ENCODE assay signal across 25 cellular contexts in genomic region chr9:26331223-26331622, GRCh38.
DNase-seq lines count a peak whose midpoint lies in the region; FAIRE-seq and TF ChIP-seq lines count a peak whose summit lies in the region.
"Had no signal": no experiment of that assay in that cellular context is flagged by ENCODE, and none has a peak within 500 bp of the region (broad histone marks: within the 10 kb centered on the region; RNA-seq: fewer than 3 reads in every experiment).

No MANE protein-coding gene starts in this region.

- no peak overlapping the region for H3K27ac ChIP-seq in brain microvascular endothelial cell
- H3K27ac ChIP-seq: BLaER1 treated with 17β-estradiol and CSF1 and Interleukin-3, amounts not matched to agents 10 nM and 100 nM; esophagus muscularis mucosa; gastrocnemius medialis; RWPE1; SK-N-MC; spleen; tibial nerve had no signal

- H3K36me3 ChIP-seq in brain microvascular endothelial cell (replicated peaks) = no peaks in the 10 kb centered on the region
- H3K36me3 ChIP-seq: BLaER1 treated with 17β-estradiol and CSF1 and Interleukin-3, amounts not matched to agents 10 nM and 100 nM; esophagus muscularis mucosa; gastrocnemius medialis; spleen; tibial nerve had no signal

- no peaks in the 10 kb centered on the region for H3K27me3 ChIP-seq in brain microvascular endothelial cell (replicated peaks)
- H3K27me3 ChIP-seq: BLaER1 treated with 17β-estradiol and CSF1 and Interleukin-3, amounts not matched to agents 10 nM and 100 nM; esophagus muscularis mucosa; gastrocnemius medialis; spleen; tibial nerve had no signal

- peak; percentile 79 for FAIRE-seq in islet of Langerhans (lab: Jason Lieb, UNC)
- FAIRE-seq in frontal cortex (lab: Jason Lieb, UNC) = no peak

- in situ Hi-C loops in brain microvascular endothelial cell (cut with HindIII; ENCODE audit: low pct_ligation_motif_present, low sequenced_read_pairs) = no loop called here

- intact Hi-C loops in cardiac septum (cut with DNase I) = loop anchor here (10.0 kb wide), 1 partner anchor 64 kb away; no protein-coding TSS in a partner anchor

- H3K4me3 ChIP-seq in brain microvascular endothelial cell (ENCODE audit: low read depth, low read length) = no peak overlapping the region
- H3K4me3 ChIP-seq: BLaER1 treated with 17β-estradiol and CSF1 and Interleukin-3, amounts not matched to agents 10 nM and 100 nM; esophagus muscularis mucosa; gastrocnemius medialis; SK-N-MC; spleen; tibial nerve had no signal

- TF ChIP-seq CTCF in brain microvascular endothelial cell (IDR thresholded peaks at IDR 0.05; ENCODE audit: low read depth, low read length, missing control alignments) = no peak

- peak; percentile 12 for DNase-seq in DMS153 treated with DMSO at 0.1 percent for 48 hours (lab: John Stamatoyannopoulos, UW; ENCODE audit: unreplicated experiment)
- peak; percentile 31 to 51 for DNase-seq in NCI-H187 (lab: John Stamatoyannopoulos, UW)
- DNase-seq in NCI-H774 (lab: John Stamatoyannopoulos, UW) = peak; percentile 15
- DNase-seq in cardiac septum (ENCODE audit: low spot score) = no peak
- DNase-seq in brain microvascular endothelial cell = no peak
- DNase-seq in frontal cortex (ENCODE audit: low spot score in 2 of 2) = no peak
- DNase-seq: activated CD4-positive, alpha-beta T cell treated with anti-CD3 and anti-CD28 coated beads for 1 hour; activated CD8-positive, alpha-beta T cell treated with anti-CD3 and anti-CD28 coated beads, Interleukin-2, amount 10 ng/mL, durations not matched to agents 7 days and 5 days; anterior cingulate cortex; Caco-2; central memory CD4-positive, alpha-beta T cell; dermis blood vessel endothelial cell; gastrocnemius medialis; mesenchymal stem cell; NCI-H2171; NCI-H524; right cardiac atrium; spleen; stimulated activated CD4-positive, alpha-beta T cell treated with anti-CD3 and anti-CD28 coated beads, Interleukin-2, amount 100 ng/mL, for 48 hours had no signal

Comparison
In these comparisons a context has a peak if more than half of its experiments do, and no peak if none do; other contexts are left out.
1. DNase-seq: peak in DMS153 treated with DMSO at 0.1 percent for 48 hours (single experiment), NCI-H187 (2 of 2) and NCI-H774 (single experiment); none in cardiac septum (single experiment), brain microvascular endothelial cell (single experiment) and frontal cortex (0 of 2).